In genomic region chrX:151384807-151385206, GRCh38 we compare ENCODE assay signal across 22 cellular contexts. TPM values are rescaled to one million over a fixed set of nuclear protein-coding genes. Genes with fewer than 3 reads are reported as not detected.
DNase-seq lines count a peak whose midpoint lies in the region; ATAC-seq and TF ChIP-seq lines count a peak whose summit lies in the region.
"Had no signal": no experiment of that assay in that cellular context is flagged by ENCODE, and none has a peak within 500 bp of the region (broad histone marks: within the 10 kb centered on the region; RNA-seq: fewer than 3 reads in every experiment).

No MANE protein-coding gene starts in this region.

- intact Hi-C loops in left lung (cut with DNase I) = no loop called here

- H3K4me1 Mint-ChIP-seq in activated CD4-positive, alpha-beta T cell treated with anti-CD3 and anti-CD28 coated beads, Interleukin-2, amount 10 ng/mL, durations not matched to agents 7 days and 5 days = peaks cover 6% of the 10 kb centered on the region
- H3K4me1 Mint-ChIP-seq: central memory CD8-positive, alpha-beta T cell had no signal

- H3K36me3 Mint-ChIP-seq in activated CD4-positive, alpha-beta T cell treated with anti-CD3 and anti-CD28 coated beads, Interleukin-2, amount 10 ng/mL, durations not matched to agents 7 days and 5 days (ENCODE audit: low read depth) = no peaks in the 10 kb centered on the region
- H3K36me3 Mint-ChIP-seq: naive thymus-derived CD8-positive, alpha-beta T cell had no signal

- POLR2A ChIA-PET in activated CD4-positive, alpha-beta T cell treated with anti-CD3 and anti-CD28 coated beads, Interleukin-2, amount 10 ng/mL, durations not matched to agents 7 days and 5 days (lab: Charles Lee) = no interaction called here

- H3K9me3 ChIP-seq in left lung = no peaks in the 10 kb centered on the region
- H3K9me3 ChIP-seq: esophagus squamous epithelium, MG63 had no signal

- H3K36me3 ChIP-seq in left lung = no peaks in the 10 kb centered on the region
- H3K36me3 ChIP-seq: esophagus squamous epithelium, MG63 had no signal

- CTCF ChIA-PET in activated CD4-positive, alpha-beta T cell treated with anti-CD3 and anti-CD28 coated beads, Interleukin-2, amount 10 ng/mL, durations not matched to agents 7 days and 5 days (lab: Charles Lee) = no interaction called here

- no peaks in the 10 kb centered on the region for H3K27me3 ChIP-seq in left lung
- no peaks in the 10 kb centered on the region for H3K27me3 ChIP-seq in foreskin keratinocyte
- H3K27me3 ChIP-seq: esophagus squamous epithelium, MG63 had no signal

- H3K27ac Mint-ChIP-seq in activated CD4-positive, alpha-beta T cell treated with anti-CD3 and anti-CD28 coated beads, Interleukin-2, amount 10 ng/mL, durations not matched to agents 7 days and 5 days = no peak overlapping the region
- H3K27ac Mint-ChIP-seq: CD4-positive, alpha-beta T cell; naive thymus-derived CD8-positive, alpha-beta T cell had no signal

- DNase-seq in COR-L47 (lab: John Stamatoyannopoulos, UW) (peak; percentile 41), LNCaP clone FGC (ENCODE audit: low read depth) (peak; percentile 11), NCI-H446 treated with DMSO at 0.1 percent for 48 hours (lab: John Stamatoyannopoulos, UW) (peak; percentile 44), left lung (no peak), foreskin keratinocyte (no peak), NCI-H187 treated with DMSO at 0.1 percent for 48 hours (lab: John Stamatoyannopoulos, UW) (no peak)
- DNase-seq in activated CD4-positive, alpha-beta T cell treated with anti-CD3 and anti-CD28 coated beads, Interleukin-2, amount 10 ng/mL, durations not matched to agents 7 days and 5 days = no peak
- DNase-seq in activated CD4-positive, alpha-beta T cell treated with anti-CD3 and anti-CD28 coated beads, Interleukin-2, amount 50 U/mL, for 1 hour = no peak
- DNase-seq: activated CD4-positive, alpha-beta T cell treated with anti-CD3 and anti-CD28 coated beads for 4 hours; activated CD8-positive, alpha-beta memory T cell treated with anti-CD3 and anti-CD28 coated beads, Interleukin-2, amount 50 U/mL, for 48 hours; activated gamma-delta T cell treated with Interleukin-2 at 50 U/mL for 16 hours; CD4-positive, alpha-beta T cell; esophagus squamous epithelium; MG63; naive thymus-derived CD8-positive, alpha-beta T cell; NCI-H524; PC-9; T1000 had no signal

- H3K27me3 Mint-ChIP-seq in activated CD4-positive, alpha-beta T cell treated with anti-CD3 and anti-CD28 coated beads, Interleukin-2, amount 10 ng/mL, durations not matched to agents 7 days and 5 days = no peaks in the 10 kb centered on the region
- H3K27me3 Mint-ChIP-seq: CD4-positive, alpha-beta T cell; central memory CD8-positive, alpha-beta T cell; naive thymus-derived CD8-positive, alpha-beta T cell had no signal

- no peaks in the 10 kb centered on the region for H3K9me3 Mint-ChIP-seq in activated CD4-positive, alpha-beta T cell treated with anti-CD3 and anti-CD28 coated beads, Interleukin-2, amount 10 ng/mL, durations not matched to agents 7 days and 5 days
- H3K9me3 Mint-ChIP-seq: CD4-positive, alpha-beta T cell; central memory CD8-positive, alpha-beta T cell; naive thymus-derived CD8-positive, alpha-beta T cell had no signal

- H3K27ac ChIP-seq in left lung = no peak overlapping the region
- no peak overlapping the region for H3K27ac ChIP-seq in foreskin keratinocyte
- H3K27ac ChIP-seq: esophagus squamous epithelium, parathyroid adenoma, PC-9, SK-N-MC had no signal

- no peak for TF ChIP-seq CTCF in LNCaP clone FGC (IDR thresholded peaks at IDR 0.05; ENCODE audit: control insufficient read depth, extremely low read depth, insufficient read depth)
- no peak for TF ChIP-seq CTCF in left lung (IDR thresholded peaks at IDR 0.05)
- no peak for TF ChIP-seq CTCF in foreskin keratinocyte (conservative IDR thresholded peaks at IDR 0.05)

- no peaks in the 10 kb centered on the region for H3K4me1 ChIP-seq in left lung
- H3K4me1 ChIP-seq in foreskin keratinocyte = no peaks in the 10 kb centered on the region
- H3K4me1 ChIP-seq: esophagus squamous epithelium, parathyroid adenoma had no signal

- no peak overlapping the region for H3K4me3 Mint-ChIP-seq in activated CD4-positive, alpha-beta T cell treated with anti-CD3 and anti-CD28 coated beads, Interleukin-2, amount 10 ng/mL, durations not matched to agents 7 days and 5 days
- H3K4me3 Mint-ChIP-seq: CD4-positive, alpha-beta T cell; central memory CD8-positive, alpha-beta T cell; naive thymus-derived CD8-positive, alpha-beta T cell had no signal

- peak; percentile 71 for ATAC-seq in left lung
- no peak for ATAC-seq in foreskin keratinocyte
- ATAC-seq: HCT116; naive thymus-derived CD8-positive, alpha-beta T cell had no signal

- H3K4me3 ChIP-seq in LNCaP clone FGC (ENCODE audit: low read depth, low read length) = no peak overlapping the region
- H3K4me3 ChIP-seq in left lung = no peak overlapping the region
- H3K4me3 ChIP-seq: esophagus squamous epithelium, MG63, PC-9, SK-N-MC had no signal

RNA-seq across cellular contexts. Expression of gene VMA21, which starts 12.2 kb away (rescaled TPM):
- 10 to 100 TPM; 30.4 to 34.7 TPM for total RNA-seq in left lung
- 42.8 and 44.0 TPM in 2 replicates for total RNA-seq in foreskin keratinocyte
- polyA plus RNA-seq in foreskin keratinocyte = 19.2 and 20.3 TPM in 2 replicates
- total RNA-seq in activated CD4-positive, alpha-beta T cell treated with anti-CD3 and anti-CD28 coated beads, Interleukin-2, amount 10 ng/mL, durations not matched to agents 7 days and 5 days = 10 to 100 TPM; 39.7 TPM

Comparison
In these comparisons a context has a peak if more than half of its experiments do, and no peak if none do; other contexts are left out.
1. DNase-seq: peak in COR-L47 (single experiment), LNCaP clone FGC (single experiment) and NCI-H446 treated with DMSO at 0.1 percent for 48 hours (single experiment); none in left lung (0 of 2), foreskin keratinocyte (0 of 2), activated CD4-positive, alpha-beta T cell treated with anti-CD3 and anti-CD28 coated beads, Interleukin-2, amount 10 ng/mL, durations not matched to agents 7 days and 5 days (single experiment), NCI-H187 treated with DMSO at 0.1 percent for 48 hours (single experiment) and activated CD4-positive, alpha-beta T cell treated with anti-CD3 and anti-CD28 coated beads, Interleukin-2, amount 50 U/mL, for 1 hour (single experiment).